Comparison of ENCODE assay signal across 14 cellular contexts in genomic region chr17:80837711-80838110, GRCh38.
DNase-seq lines count a peak whose midpoint lies in the region; ATAC-seq and TF ChIP-seq lines count a peak whose summit lies in the region.
"Had no signal": no experiment of that assay in that cellular context is flagged by ENCODE, and none has a peak within 500 bp of the region (broad histone marks: within the 10 kb centered on the region; RNA-seq: fewer than 3 reads in every experiment).

No MANE protein-coding gene starts in this region.

- H3K4me2 ChIP-seq in GM23338 = no peak overlapping the region

- no peak for ATAC-seq in GM23338
- ATAC-seq in activated CD8-positive, alpha-beta T cell treated with anti-CD3 and anti-CD28 coated beads for 36 hours = no peak
- ATAC-seq in mucosa of descending colon = no peak
- ATAC-seq in HG02623 (IDR thresholded peaks at IDR 0.05; ENCODE audit: unreplicated experiment) = no peak

- intact Hi-C loops in activated CD8-positive, alpha-beta T cell treated with anti-CD3 and anti-CD28 coated beads for 36 hours (cut with micrococcal nuclease) = loop anchor here (10.0 kb wide), 1 partner anchor 57 kb away; no protein-coding TSS in a partner anchor
- intact Hi-C loops in mucosa of descending colon (cut with DNase I, micrococcal nuclease) = no loop called here

- no peaks in the 10 kb centered on the region for H3K9me2 ChIP-seq in GM23338 (ENCODE audit: insufficient read depth)

- no peaks in the 10 kb centered on the region; the same call in 1 of the 2 replicates for H4K20me1 ChIP-seq in GM23338 (replicated peaks; ENCODE audit: insufficient read depth)

- H3K27me3 ChIP-seq in GM23338 (ENCODE audit: insufficient read depth) = no peaks in the 10 kb centered on the region

- H3K27ac Mint-ChIP-seq in GM23338 = peak overlapping the region; percentile 59; the same call in 1 of the 2 replicates
- H3K27ac Mint-ChIP-seq in activated CD8-positive, alpha-beta T cell treated with anti-CD3 and anti-CD28 coated beads for 36 hours = peak overlapping the region; percentile 20

- no peaks in the 10 kb centered on the region for H3K9me3 ChIP-seq in mucosa of descending colon
- H3K9me3 ChIP-seq: Caco-2 had no signal

- TF ChIP-seq CTCF in GM23338 (conservative IDR thresholded peaks at IDR 0.05; ENCODE audit: low read depth in 2 of 2) (no peak), mucosa of descending colon (IDR thresholded peaks at IDR 0.05) (no peak)
- no peak for TF ChIP-seq CTCF in activated CD8-positive, alpha-beta T cell treated with anti-CD3 and anti-CD28 coated beads for 36 hours (IDR thresholded peaks at IDR 0.05)

- CTCF ChIA-PET in activated CD8-positive, alpha-beta T cell treated with anti-CD3 and anti-CD28 coated beads for 36 hours (lab: Charles Lee) = no interaction called here

- peaks cover 13% of the 10 kb centered on the region for H3K27me3 Mint-ChIP-seq in GM23338 (ENCODE audit: insufficient read depth, low read depth, poor library complexity)
- H3K27me3 Mint-ChIP-seq in activated CD8-positive, alpha-beta T cell treated with anti-CD3 and anti-CD28 coated beads for 36 hours = no peaks in the 10 kb centered on the region
- H3K27me3 Mint-ChIP-seq: CD4-positive, CD25-positive, alpha-beta regulatory T cell had no signal

- no peaks in the 10 kb centered on the region; the same call in 1 of the 2 replicates for H3K79me2 ChIP-seq in GM23338 (replicated peaks; ENCODE audit: insufficient read depth)

- H3F3A ChIP-seq in GM23338 (replicated peaks; ENCODE audit: low read depth) = no peaks in the 10 kb centered on the region

- POLR2A ChIA-PET in activated CD8-positive, alpha-beta T cell treated with anti-CD3 and anti-CD28 coated beads for 36 hours (lab: Charles Lee) = interaction anchor here (0.7 to 0.9 kb wide), 2 partner anchors 52 to 56 kb away, joined by 3 read pairs; no protein-coding TSS in a partner anchor

- H3K36me3 ChIP-seq in GM23338 (ENCODE audit: insufficient read depth) (no peaks in the 10 kb centered on the region), mucosa of descending colon (ENCODE audit: low read depth) (no peaks in the 10 kb centered on the region)

- no peak overlapping the region for H3K27ac ChIP-seq in GM23338 (ENCODE audit: low read depth)

- H3K4me3 Mint-ChIP-seq in GM23338 = no peak overlapping the region
- no peak overlapping the region for H3K4me3 Mint-ChIP-seq in activated CD8-positive, alpha-beta T cell treated with anti-CD3 and anti-CD28 coated beads for 36 hours
- H3K4me3 Mint-ChIP-seq: CD4-positive, CD25-positive, alpha-beta regulatory T cell had no signal

- no peak for DNase-seq in GM23338 (ENCODE audit: low spot score)
- peak; percentile 21 for DNase-seq in NCI-H2171 (lab: John Stamatoyannopoulos, UW)
- DNase-seq in activated CD8-positive, alpha-beta T cell treated with anti-CD3 and anti-CD28 coated beads for 36 hours = no peak
- peak in 2 of 3 donors; percentile 12 to 36 for DNase-seq in mucosa of descending colon
- no peak for DNase-seq in NCI-H1105 (lab: John Stamatoyannopoulos, UW)
- DNase-seq in GM03348 (ENCODE audit: low spot score) = no peak
- DNase-seq: ACHN; AML-193; Caco-2; CD4-positive, CD25-positive, alpha-beta regulatory T cell; DMS153; EL; NCI-H187 treated with DMSO at 0.1 percent for 48 hours had no signal

- H3K4me1 Mint-ChIP-seq in GM23338 = peaks cover 14% of the 10 kb centered on the region
- H3K4me1 Mint-ChIP-seq in activated CD8-positive, alpha-beta T cell treated with anti-CD3 and anti-CD28 coated beads for 36 hours (ENCODE audit: low read depth) = peaks cover 9% of the 10 kb centered on the region

- H3K4me1 ChIP-seq in GM23338 (ENCODE audit: insufficient read depth) (peaks cover 10% of the 10 kb centered on the region), mucosa of descending colon (ENCODE audit: low read depth) (peaks cover 4% of the 10 kb centered on the region)

- H2AFZ ChIP-seq in GM23338 = no peak overlapping the region

- H3K9me3 Mint-ChIP-seq in GM23338 = no peaks in the 10 kb centered on the region; the same call in 2 of the 3 replicates
- no peaks in the 10 kb centered on the region for H3K9me3 Mint-ChIP-seq in activated CD8-positive, alpha-beta T cell treated with anti-CD3 and anti-CD28 coated beads for 36 hours
- H3K9me3 Mint-ChIP-seq: CD4-positive, CD25-positive, alpha-beta regulatory T cell had no signal

- H3K36me3 Mint-ChIP-seq in GM23338 (ENCODE audit: low read depth) = peaks cover 5% of the 10 kb centered on the region; the same call in 2 of the 3 replicates
- peaks cover 13% of the 10 kb centered on the region for H3K36me3 Mint-ChIP-seq in activated CD8-positive, alpha-beta T cell treated with anti-CD3 and anti-CD28 coated beads for 36 hours (ENCODE audit: low read depth)

- H3K4me3 ChIP-seq in GM23338 = no peak overlapping the region
- no peak overlapping the region for H3K4me3 ChIP-seq in mucosa of descending colon

TF ChIP-seq in GM23338, 12 proteins besides CTCF, POLR2A, EP300 and RAD21:
- no peak for TF ChIP-seq EZH2 (IDR thresholded peaks at IDR 0.05; ENCODE audit: low read depth, unreplicated experiment)
- TF ChIP-seq CREB1 (CRISPR knock-in tag; IDR thresholded peaks at IDR 0.05; ENCODE audit: low read depth) = no peak
- no peak for TF ChIP-seq REST (IDR thresholded peaks at IDR 0.05; ENCODE audit: unreplicated experiment)
- TF ChIP-seq ETS1 (IDR thresholded peaks at IDR 0.05) = no peak
TF ChIP-seq in GM23338: peak in this region for 0.

Comparison
In these comparisons a context has a peak if more than half of its experiments do, and no peak if none do; other contexts are left out.
1. DNase-seq: peak in NCI-H2171 (single experiment) and mucosa of descending colon (2 of 3); none in GM23338 (single experiment), activated CD8-positive, alpha-beta T cell treated with anti-CD3 and anti-CD28 coated beads for 36 hours (single experiment), NCI-H1105 (single experiment) and GM03348 (single experiment).